ENCODE assay signal across 17 cellular contexts in the genomic region with DNA sequence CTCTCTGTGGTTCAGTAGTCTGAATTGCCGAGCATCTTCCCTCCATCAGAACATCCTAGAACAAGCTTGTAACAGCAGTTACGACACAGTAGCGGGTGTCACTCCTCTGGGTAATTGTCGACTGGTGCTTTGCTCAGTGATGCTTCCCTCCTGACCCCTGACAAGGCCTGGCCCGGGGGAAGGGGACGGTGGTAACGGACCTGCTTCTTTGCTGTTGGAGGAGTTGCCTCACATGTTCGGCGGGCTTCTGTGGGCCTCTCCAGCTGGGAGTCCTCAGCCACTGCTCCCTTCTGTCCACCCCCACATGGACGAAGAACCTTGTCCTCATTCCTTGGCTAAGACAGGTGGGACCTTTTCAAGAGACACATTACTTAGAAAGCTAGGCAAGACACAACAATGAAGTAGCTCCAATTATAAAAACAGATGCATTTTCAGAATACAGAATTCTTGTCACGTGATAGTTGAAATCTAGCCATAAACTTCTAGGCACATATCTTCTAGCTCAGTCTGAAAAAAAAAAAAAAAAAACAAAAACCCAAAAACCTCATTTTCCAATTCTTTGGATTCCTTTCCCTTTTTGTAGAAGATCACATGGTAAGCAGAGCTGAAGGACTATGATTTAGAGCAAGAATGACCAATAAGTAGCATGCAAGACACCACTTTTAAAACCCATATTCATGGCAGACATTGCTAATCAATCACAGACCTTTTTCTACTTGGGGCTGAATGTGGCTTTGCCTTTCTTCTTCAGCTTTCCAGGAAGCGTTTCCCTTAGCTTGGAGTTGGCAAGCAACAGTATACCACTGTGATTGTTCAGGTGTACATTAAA. TPM values are rescaled to one million over a fixed set of nuclear protein-coding genes. Genes with fewer than 3 reads are reported as not detected.
DNase-seq lines count a peak whose midpoint lies in the region; ATAC-seq and TF ChIP-seq lines count a peak whose summit lies in the region.
"Had no signal": no experiment of that assay in that cellular context is flagged by ENCODE, and none has a peak within 500 bp of the region (broad histone marks: within the 10 kb centered on the region; RNA-seq: fewer than 3 reads in every experiment).

No MANE protein-coding gene starts in this region.

- H3K4me3 ChIP-seq in fibroblast of mammary gland (ENCODE audit: control insufficient read depth, low read depth, low read length) (no peak overlapping the region), lung (no peak overlapping the region), suprapubic skin (no peak overlapping the region), WERI-Rb-1 (ENCODE audit: low read depth, low read length) (no peak overlapping the region)

- ATAC-seq in lung (ENCODE audit: insufficient read depth, low FRiP score) (peak; percentile 35), left lobe of liver (no peak)
- ATAC-seq: stimulated activated memory B cell treated with anti-CD40 and anti-IgM and Interleukin-4, amounts not matched to agents 10 μg/mL and 1 μg/mL and 100 μg/mL, for 72 hours had no signal

- 68 to 84% methylated on average over 12 of the region's 12 CpGs for WGBS in lung, 2 donors
- 76% methylated on average over 12 of the region's 12 CpGs for WGBS in suprapubic skin

- no peaks in the 10 kb centered on the region for H3K36me3 Mint-ChIP-seq in HFFc6 (ENCODE audit: low read depth)
- H3K36me3 Mint-ChIP-seq: activated naive CD8-positive, alpha-beta T cell; stimulated activated memory B cell treated with anti-CD40 and anti-IgM and Interleukin-4, amounts not matched to agents 10 μg/mL and 1 μg/mL and 100 μg/mL, for 72 hours had no signal

- H3K4me1 ChIP-seq in lung (ENCODE audit: control insufficient read depth in 2 of 2, insufficient read depth in 2 of 2, low read length in 2 of 2) = peaks cover 2 to 5% of the 10 kb centered on the region in 2 donors
- H3K4me1 ChIP-seq in suprapubic skin = peaks cover 23% of the 10 kb centered on the region

- no peaks in the 10 kb centered on the region for H3K9me3 ChIP-seq in lung (ENCODE audit: control insufficient read depth in 2 of 2, insufficient read depth in 1 of 2, low read length in 1 of 2)
- H3K9me3 ChIP-seq in suprapubic skin = no peaks in the 10 kb centered on the region
- H3K9me3 ChIP-seq in WERI-Rb-1 (ENCODE audit: severe bottlenecking) = no peaks in the 10 kb centered on the region

- no peak overlapping the region for H3K27ac Mint-ChIP-seq in HFFc6
- H3K27ac Mint-ChIP-seq: activated naive CD8-positive, alpha-beta T cell; stimulated activated memory B cell treated with anti-CD40 and anti-IgM and Interleukin-4, amounts not matched to agents 10 μg/mL and 1 μg/mL and 100 μg/mL, for 72 hours had no signal

- TF ChIP-seq POLR2A in suprapubic skin (IDR thresholded peaks at IDR 0.05) = no peak

- H3K4me1 Mint-ChIP-seq in HFFc6 (ENCODE audit: low read depth) = no peaks in the 10 kb centered on the region
- H3K4me1 Mint-ChIP-seq: stimulated activated memory B cell treated with anti-CD40 and anti-IgM and Interleukin-4, amounts not matched to agents 10 μg/mL and 1 μg/mL and 100 μg/mL, for 72 hours had no signal

- peak overlapping the region in 1 of 2 donors; percentile 37 for H3K27ac ChIP-seq in lung (ENCODE audit: low read depth in 1 of 2, low read length in 1 of 2)
- peak overlapping the region; percentile 65 for H3K27ac ChIP-seq in suprapubic skin
- H3K27ac ChIP-seq in WERI-Rb-1 = no peak overlapping the region
- H3K27ac ChIP-seq: HL-60 had no signal

- no peak for TF ChIP-seq EP300 in suprapubic skin (IDR thresholded peaks at IDR 0.05)

- H3K27me3 ChIP-seq in lung (ENCODE audit: control insufficient read depth, insufficient read depth) (no peaks in the 10 kb centered on the region), suprapubic skin (peaks cover 41% of the 10 kb centered on the region), WERI-Rb-1 (ENCODE audit: insufficient read depth, low read depth, severe bottlenecking) (no peaks in the 10 kb centered on the region)

- no peaks in the 10 kb centered on the region for H3K36me3 ChIP-seq in lung (ENCODE audit: control insufficient read depth in 2 of 2, insufficient read depth in 2 of 2, low read length in 2 of 2)
- no peaks in the 10 kb centered on the region for H3K36me3 ChIP-seq in suprapubic skin
- H3K36me3 ChIP-seq in WERI-Rb-1 = no peaks in the 10 kb centered on the region

- no peak for TF ChIP-seq CTCF in HFFc6 (IDR thresholded peaks at IDR 0.05)
- no peak for TF ChIP-seq CTCF in fibroblast of mammary gland (conservative IDR thresholded peaks at IDR 0.05; ENCODE audit: control insufficient read depth, insufficient read depth, low read depth, low read length)
- TF ChIP-seq CTCF in lung (IDR thresholded peaks at IDR 0.05; ENCODE audit: control extremely low read depth, extremely low read depth) = no peak
- TF ChIP-seq CTCF in suprapubic skin (IDR thresholded peaks at IDR 0.05) = no peak
- no peak for TF ChIP-seq CTCF in WERI-Rb-1 (IDR thresholded peaks at IDR 0.05; ENCODE audit: low read depth, low read length)

- peaks cover 66% of the 10 kb centered on the region for H3K27me3 Mint-ChIP-seq in HFFc6 (ENCODE audit: insufficient read depth)

- H3K4me3 Mint-ChIP-seq in HFFc6 = no peak overlapping the region
- H3K4me3 Mint-ChIP-seq: activated naive CD8-positive, alpha-beta T cell; stimulated activated memory B cell treated with anti-CD40 and anti-IgM and Interleukin-4, amounts not matched to agents 10 μg/mL and 1 μg/mL and 100 μg/mL, for 72 hours had no signal

- DNase-seq in HFFc6 (peak; percentile 15), fibroblast of mammary gland (ENCODE audit: low read depth) (peak; percentile 23), lung (ENCODE audit: low spot score) (peak; percentile 69), suprapubic skin (ENCODE audit: low spot score in 2 of 2) (no peak), WERI-Rb-1 (no peak), CD1c-positive myeloid dendritic cell (ENCODE audit: extremely low spot score) (no peak), left lobe of liver (ENCODE audit: low spot score) (no peak), SW 1271 (lab: John Stamatoyannopoulos, UW) (no peak)
- DNase-seq: activated CD4-positive, alpha-beta T cell treated with anti-CD3 and anti-CD28 coated beads for 48 hours; AML-193; GF-D8; KG1; NCI-H1105 treated with DMSO at 0.1 percent for 48 hours; SHP77 treated with DMSO at 0.1 percent for 48 hours had no signal

- no peaks in the 10 kb centered on the region for H3K9me3 Mint-ChIP-seq in HFFc6
- H3K9me3 Mint-ChIP-seq: stimulated activated memory B cell treated with anti-CD40 and anti-IgM and Interleukin-4, amounts not matched to agents 10 μg/mL and 1 μg/mL and 100 μg/mL, for 72 hours had no signal

RNA-seq across cellular contexts. Expression of a gene that starts 25.0 kb away (rescaled TPM):
- under 1 TPM in 3 of 6 experiments, not detected in 3; under 0.01 to 0.05 (median 0.02) TPM for total RNA-seq in HFFc6 (2021; fragmentation: NEBNext Ultra II Directional; extraction: Animal tissue kit (Norgen Biotek cat#: 25700))
- 1 to 10 TPM; 4.7 to 5.2 TPM for total RNA-seq in lung
- 1 to 10 TPM; 2.1 to 2.6 TPM for polyA plus RNA-seq in lung
- 1 to 10 TPM; 1.3 to 6.3 (median 3.5) TPM for total RNA-seq in suprapubic skin
- 3.0 TPM for total RNA-seq in left lobe of liver

Comparison
In these comparisons a context has a peak if more than half of its experiments do, and no peak if none do; other contexts are left out.
1. DNase-seq: peak in HFFc6 (single experiment), fibroblast of mammary gland (single experiment) and lung (single experiment); none in suprapubic skin (0 of 2), WERI-Rb-1 (single experiment), CD1c-positive myeloid dendritic cell (single experiment), left lobe of liver (single experiment) and SW 1271 (0 of 2).